ENCODE assay signal across 11 cellular contexts in the genomic region with DNA sequence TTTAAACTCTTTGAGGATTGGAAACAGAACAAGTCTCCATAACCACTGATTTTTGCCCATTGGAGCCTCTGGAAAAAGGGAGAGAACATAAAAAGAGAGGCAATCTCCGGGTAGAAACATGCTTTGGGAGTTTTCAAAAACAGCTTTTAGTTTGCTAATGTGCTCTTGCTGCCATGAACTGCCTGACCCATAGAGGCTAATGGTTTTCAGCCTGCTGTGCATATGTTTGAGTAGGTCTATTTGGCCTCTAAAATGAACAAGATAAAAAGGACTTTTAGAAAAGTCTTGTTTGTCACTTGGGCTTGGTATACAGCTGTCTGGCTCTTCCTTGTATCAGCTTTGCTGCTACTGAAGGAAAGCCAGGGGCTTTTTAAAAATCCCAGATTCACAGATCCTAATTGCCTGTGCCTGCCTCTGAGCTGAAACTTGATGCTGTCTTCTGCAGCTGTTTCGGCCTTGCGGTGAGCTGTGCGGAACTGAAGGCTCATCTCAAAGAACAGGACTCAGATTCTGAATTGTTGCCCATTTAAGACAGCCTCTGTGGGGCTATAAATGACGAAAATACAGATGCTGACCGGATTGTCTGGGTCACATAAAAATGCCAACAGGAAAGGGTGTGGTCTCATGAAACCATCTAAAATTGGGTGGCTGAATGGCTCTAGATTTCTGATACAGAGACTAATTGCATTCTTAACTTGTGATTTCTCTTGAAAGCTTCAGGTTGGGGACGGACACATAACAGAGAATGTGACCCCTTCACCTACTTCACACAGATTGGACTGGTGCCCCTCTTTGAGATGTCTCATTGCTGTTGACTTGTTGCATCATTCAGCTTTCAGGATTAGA. TPM values are rescaled to one million over a fixed set of nuclear protein-coding genes. Genes with fewer than 3 reads are reported as not detected.
DNase-seq lines count a peak whose midpoint lies in the region; TF ChIP-seq lines count a peak whose summit lies in the region.
"Had no signal": no experiment of that assay in that cellular context is flagged by ENCODE, and none has a peak within 500 bp of the region (broad histone marks: within the 10 kb centered on the region; RNA-seq: fewer than 3 reads in every experiment).

No MANE protein-coding gene starts in this region.

- TF ChIP-seq EP300 in stomach (IDR thresholded peaks at IDR 0.05), result no peak

- H4K20me1 ChIP-seq in KMS-11 (ENCODE audit: insufficient read depth), result no peaks in the 10 kb centered on the region

- H3K4me1 ChIP-seq in KMS-11 (ENCODE audit: low read depth, poor library complexity, severe bottlenecking) (peaks cover 73% of the 10 kb centered on the region), adipocyte (ENCODE audit: control insufficient read depth, insufficient read depth, low read length) (peaks cover 27% of the 10 kb centered on the region), stomach (no peaks in the 10 kb centered on the region)

- peak overlapping the region; percentile 84 for H3K4me2 ChIP-seq in KMS-11

- peak overlapping the region; percentile 89 for H3K27ac ChIP-seq in KMS-11
- no peak overlapping the region for H3K27ac ChIP-seq in stomach
- H3K27ac ChIP-seq: WERI-Rb-1 had no signal

- TF ChIP-seq POLR2A in stomach (IDR thresholded peaks at IDR 0.05), result no peak

- H2AFZ ChIP-seq in KMS-11 (ENCODE audit: low read depth), result peak overlapping the region; percentile 33; the same call in 1 of the 2 replicates

- DNase-seq in AG20443 (ENCODE audit: low spot score), result peak; percentile 36
- peak; percentile 65 for DNase-seq in adipocyte (ENCODE audit: low read depth)
- peak; percentile 87 for DNase-seq in myocyte (ENCODE audit: low read depth)
- no peak for DNase-seq in epidermal melanocyte (ENCODE audit: insufficient read length, low spot score)
- no peak for DNase-seq in stomach
- DNase-seq in iPS-NIHi7 (ENCODE audit: extremely low spot score), result no peak
- DNase-seq in kidney glomerular epithelial cell (lab: John Stamatoyannopoulos, UW), result no peak
- DNase-seq: activated effector memory CD4-positive, alpha-beta T cell treated with anti-CD3 and anti-CD28 coated beads, Interleukin-2, amount 50 U/mL, for 16 hours; Karpas-422; WERI-Rb-1 had no signal

- H3K4me3 ChIP-seq in KMS-11 (IDR thresholded peaks at IDR 0.05; ENCODE audit: insufficient read depth, low read depth, low read length), result no peak overlapping the region
- H3K4me3 ChIP-seq in adipocyte (ENCODE audit: low read length), result no peak overlapping the region
- H3K4me3 ChIP-seq in stomach, result no peak overlapping the region

- intact Hi-C loops in stomach (cut with DNase I; ENCODE audit: low total_unique reads), result no loop called here

- 24 to 44% (median 29%) methylated on average over 7 of the region's 7 CpGs for WGBS in stomach, 5 donors

- no peaks in the 10 kb centered on the region for H3K36me3 ChIP-seq in KMS-11 (ENCODE audit: insufficient read depth)
- H3K36me3 ChIP-seq in adipocyte (ENCODE audit: control insufficient read depth, insufficient read depth, low read length, severe bottlenecking), result no peaks in the 10 kb centered on the region
- H3K36me3 ChIP-seq in stomach, result no peaks in the 10 kb centered on the region
- H3K36me3 ChIP-seq: WERI-Rb-1 had no signal

- H3K27me3 ChIP-seq in KMS-11 (ENCODE audit: insufficient read depth, low read depth) (no peaks in the 10 kb centered on the region), adipocyte (replicated peaks; ENCODE audit: control insufficient read depth, insufficient read depth, low read length) (peaks cover 5% of the 10 kb centered on the region), stomach (peaks cover 0 to 6% (median 4%) of the 10 kb centered on the region in 3 donors)

- TF ChIP-seq CTCF in KMS-11 (conservative IDR thresholded peaks at IDR 0.05; ENCODE audit: low read depth, low read length), result no peak
- TF ChIP-seq CTCF in stomach (IDR thresholded peaks at IDR 0.05), result no peak

- no peaks in the 10 kb centered on the region for H3K79me2 ChIP-seq in KMS-11 (ENCODE audit: insufficient read depth, low read depth)

- H3K9me3 ChIP-seq in adipocyte (ENCODE audit: control insufficient read depth, low read length) (no peaks in the 10 kb centered on the region), stomach (no peaks in the 10 kb centered on the region)

- H3K9ac ChIP-seq in KMS-11, result peak overlapping the region; percentile 44; the same call in 1 of the 2 replicates
- H3K9ac ChIP-seq in adipocyte (ENCODE audit: low read length), result peak overlapping the region; percentile 54

RNA-seq across cellular contexts. Expression of a gene that starts 18.4 kb away (rescaled TPM):
- total RNA-seq in myocyte, result 11.0 and 13.9 TPM in 2 replicates
- 3.7 TPM for polyA plus RNA-seq in myocyte (2012)
- 10 to 100 TPM in 1 of 5 donors, 1 to 10 TPM in 4; 1.2 to 13.4 (median 6.4) TPM for total RNA-seq in stomach
- polyA plus RNA-seq in stomach, result 1 to 10 TPM; 1.8 to 3.7 (median 2.4) TPM

RNA-seq across cellular contexts. Expression of a gene that starts 59.6 kb away (rescaled TPM):
- total RNA-seq in myocyte (32.5 and 40.2 TPM in 2 replicates), stomach (100 to 1,000 TPM in 2 of 5 donors, 10 to 100 TPM in 3; 19.6 to 142 (median 47.8) TPM)
- 61.9 TPM for polyA plus RNA-seq in myocyte (2012)
- 10 to 100 TPM; 38.7 to 67.8 (median 49.9) TPM for polyA plus RNA-seq in stomach

Comparison
In these comparisons a context has a peak if more than half of its experiments do, and no peak if none do; other contexts are left out.
1. DNase-seq: peak in AG20443 (single experiment), adipocyte (single experiment) and myocyte (single experiment); none in epidermal melanocyte (single experiment), stomach (single experiment), iPS-NIHi7 (single experiment) and kidney glomerular epithelial cell (single experiment).